10 cellular contexts compared by ENCODE assay signal in the genomic region with DNA sequence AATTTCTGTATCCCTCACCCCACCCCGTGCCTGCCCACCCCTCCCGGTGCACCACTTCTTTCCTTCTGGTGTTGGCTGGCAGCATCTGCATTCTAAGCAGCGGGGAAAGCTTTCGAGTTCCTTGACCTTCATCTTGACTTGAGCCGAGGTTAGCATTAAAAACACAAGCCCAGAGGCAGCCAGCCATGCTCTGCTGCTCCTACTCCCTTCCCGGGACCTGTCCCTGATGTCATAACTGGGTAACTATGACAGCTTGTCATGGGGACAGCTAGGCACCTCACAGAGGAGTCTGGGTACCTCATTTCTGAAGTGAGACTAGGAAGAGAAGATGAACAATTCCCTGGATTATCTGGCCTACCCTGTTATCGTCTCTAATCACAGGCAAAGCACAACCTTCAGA. TPM values are rescaled to one million over a fixed set of nuclear protein-coding genes. Genes with fewer than 3 reads are reported as not detected.
DNase-seq lines count a peak whose midpoint lies in the region; ATAC-seq, FAIRE-seq and TF ChIP-seq lines count a peak whose summit lies in the region.
"Had no signal": no experiment of that assay in that cellular context is flagged by ENCODE, and none has a peak within 500 bp of the region (broad histone marks: within the 10 kb centered on the region; RNA-seq: fewer than 3 reads in every experiment).

A gene (plus strand): TSS at position 301 of the 400 bp plus-strand sequence. CDS start 28 bp downstream, at position 329.

- no peak for TF ChIP-seq POLR2A in esophagus squamous epithelium (IDR thresholded peaks at IDR 0.05)

- H3K27ac ChIP-seq in CD8-positive, alpha-beta memory T cell (ENCODE audit: low read depth, low read length), result no peak within 1 kb of the TSS
- no peak within 1 kb of the TSS for H3K27ac ChIP-seq in SJCRH30
- H3K27ac ChIP-seq in esophagus squamous epithelium, result peak within 1 kb of the TSS; percentile 98 to 100 (median 98)
- peak within 1 kb of the TSS; percentile 100 for H3K27ac ChIP-seq in pancreas

- 59 to 73% methylated on average over 3 to 6 of the region's 7 CpGs for WGBS in esophagus squamous epithelium, 2 donors
- 30 to 42% methylated on average over 7 of the region's 7 CpGs for WGBS in pancreas, 2 donors

- peaks cover 7% of the 10 kb centered on the region for H3K4me1 ChIP-seq in CD8-positive, alpha-beta memory T cell (ENCODE audit: insufficient read depth, low read length)
- 0 out of 2 replicates have a peak, but pooled peaks cover 5% of the 10 kb centered on the region for H3K4me1 ChIP-seq in SJCRH30
- peaks cover 6 to 43% (median 22%) of the 10 kb centered on the region in 3 donors for H3K4me1 ChIP-seq in esophagus squamous epithelium
- H3K4me1 ChIP-seq in pancreas, result peaks cover 6 to 15% (median 6%) of the 10 kb centered on the region in 3 donors

- peaks cover 0 to 1% (median 0%) of the 10 kb centered on the region in 3 donors for H3K36me3 Mint-ChIP-seq in CD8-positive, alpha-beta memory T cell

- no peaks in the 10 kb centered on the region for H3K9me3 Mint-ChIP-seq in CD8-positive, alpha-beta memory T cell

- intact Hi-C loops in esophagus squamous epithelium (cut with DNase I), result loop anchor here (5.0 kb wide), 1 partner anchor 57 kb away; no protein-coding TSS in a partner anchor
- intact Hi-C loops in pancreas (cut with DNase I), result no loop called here

- CTCF ChIA-PET in CD8-positive, alpha-beta memory T cell (lab: Charles Lee), result no interaction called here

- no peaks in the 10 kb centered on the region for H3K9me3 ChIP-seq in CD8-positive, alpha-beta memory T cell (ENCODE audit: low read length)
- H3K9me3 ChIP-seq in SJCRH30 (replicated peaks), result peaks cover 8% of the 10 kb centered on the region; the same call in 1 of the 2 replicates
- no peaks in the 10 kb centered on the region for H3K9me3 ChIP-seq in esophagus squamous epithelium
- H3K9me3 ChIP-seq in pancreas, result no peaks in the 10 kb centered on the region

- H3K4me3 Mint-ChIP-seq in CD8-positive, alpha-beta memory T cell, result peak within 1 kb of the TSS; percentile 77 to 88 (median 81)

- H3K36me3 ChIP-seq in CD8-positive, alpha-beta memory T cell (ENCODE audit: insufficient read depth, low read length), result no peaks in the 10 kb centered on the region
- H3K36me3 ChIP-seq in SJCRH30, result no peaks in the 10 kb centered on the region; the same call in 1 of the 2 replicates
- peaks cover 0 to 18% (median 0%) of the 10 kb centered on the region in 3 donors for H3K36me3 ChIP-seq in esophagus squamous epithelium
- H3K36me3 ChIP-seq in pancreas, result no peaks in the 10 kb centered on the region

- ATAC-seq in pancreas (no peak), HG02571 (IDR thresholded peaks at IDR 0.05; ENCODE audit: unreplicated experiment) (no peak)

- H3K27me3 Mint-ChIP-seq in CD8-positive, alpha-beta memory T cell, result peaks cover 8 to 38% of the 10 kb centered on the region in 2 donors

- peak within 1 kb of the TSS; percentile 43 to 73 (median 55) for H3K27ac Mint-ChIP-seq in CD8-positive, alpha-beta memory T cell

- peak within 1 kb of the TSS; percentile 85 for H3K4me3 ChIP-seq in CD8-positive, alpha-beta memory T cell (ENCODE audit: low read length)
- H3K4me3 ChIP-seq in SJCRH30, result peak within 1 kb of the TSS; percentile 93
- peak within 1 kb of the TSS; percentile 84 to 100 (median 90) for H3K4me3 ChIP-seq in esophagus squamous epithelium
- peak within 1 kb of the TSS in 3 of 4 donors; percentile 97 to 100 (median 99) for H3K4me3 ChIP-seq in pancreas

- no peak for DNase-seq in CD8-positive, alpha-beta memory T cell
- DNase-seq in SJCRH30, result no peak
- no peak for DNase-seq in esophagus squamous epithelium (lab: John Stamatoyannopoulos, UW)
- DNase-seq in pancreas, result no peak
- no peak for DNase-seq in A172 (ENCODE audit: low spot score)
- no peak for DNase-seq in D341Med (ENCODE audit: low spot score)
- no peak for DNase-seq in SKM-1 (lab: John Stamatoyannopoulos, UW; ENCODE audit: unreplicated experiment)
- DNase-seq: NCI-H1694 treated with DMSO at 0.1 percent for 48 hours had no signal

- H3K27me3 ChIP-seq in CD8-positive, alpha-beta memory T cell (ENCODE audit: insufficient read depth, low read length, poor library complexity, severe bottlenecking), result peaks cover 20% of the 10 kb centered on the region
- H3K27me3 ChIP-seq in SJCRH30 (no peaks in the 10 kb centered on the region), esophagus squamous epithelium (peaks cover 0 to 15% (median 0%) of the 10 kb centered on the region in 4 donors), pancreas (no peaks in the 10 kb centered on the region)

- TF ChIP-seq CTCF in esophagus squamous epithelium (IDR thresholded peaks at IDR 0.05), result no peak
- TF ChIP-seq CTCF in pancreas (IDR thresholded peaks at IDR 0.05), result no peak

- POLR2A ChIA-PET in CD8-positive, alpha-beta memory T cell (lab: Charles Lee), result no interaction called here

- no peak for FAIRE-seq in pancreas (lab: Jason Lieb, UNC)
- FAIRE-seq: endometrium had no signal

- H3K4me1 Mint-ChIP-seq in CD8-positive, alpha-beta memory T cell, result peaks cover 8 to 18% (median 9%) of the 10 kb centered on the region in 3 donors

RNA-seq across cellular contexts. Expression of the gene that starts here (rescaled TPM):
- not detected for total RNA-seq in CD8-positive, alpha-beta memory T cell
- polyA plus RNA-seq in CD8-positive, alpha-beta memory T cell, result not detected
- not detected in 2 replicates for total RNA-seq in SJCRH30 (2014; rRNA removed; shearing (Covaris generic))
- total RNA-seq in esophagus squamous epithelium, result under 1 TPM in 1 of 4 donors, not detected in 3; 0.13 TPM
- under 1 TPM in 1 of 6 donors, not detected in 5; 0.06 TPM for total RNA-seq in pancreas
- not detected for polyA plus RNA-seq in pancreas
- total RNA-seq in A172 (2014; rRNA removed; shearing (Covaris generic)), result 0.24 TPM in 1 of 2 replicates, not detected in the other

Comparison
In these comparisons a context has a peak if more than half of its experiments do, and no peak if none do; other contexts are left out.
1. H3K27ac ChIP-seq: peak in esophagus squamous epithelium (4 of 4) and pancreas (4 of 4); none in CD8-positive, alpha-beta memory T cell (single experiment) and SJCRH30 (single experiment).
2. Peak in every context shown above with its lines, with median percentiles within 50 percentile points of each other: H3K4me3 ChIP-seq.